25 cellular contexts compared by ENCODE assay signal in the genomic region with DNA sequence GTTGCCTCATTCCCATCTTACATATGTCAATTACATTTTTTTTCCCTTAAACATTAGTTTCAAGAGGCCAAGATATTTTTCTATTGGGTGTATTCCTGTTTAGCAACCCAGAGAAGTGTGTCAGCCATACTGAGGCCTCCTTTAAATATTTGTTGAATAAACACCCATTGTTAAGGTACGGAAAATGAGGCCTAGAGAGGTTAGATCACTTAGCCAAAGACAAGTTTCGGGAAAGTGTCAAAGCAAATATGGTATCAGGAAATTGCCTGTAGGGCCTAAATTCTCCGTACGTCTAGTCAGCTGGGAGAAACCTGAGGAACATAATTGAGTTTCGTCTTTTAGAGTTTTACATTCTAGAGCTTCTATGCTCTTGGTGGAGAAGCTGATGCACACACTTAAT.
"Had no signal": no experiment of that assay in that cellular context is flagged by ENCODE, and none has a peak within 500 bp of the region (broad histone marks: within the 10 kb centered on the region; RNA-seq: fewer than 3 reads in every experiment).

No MANE protein-coding gene starts in this region.

- H3K36me3 ChIP-seq: stomach, suprapubic skin, thoracic aorta, thyroid gland, tibial artery, tibial nerve, transverse colon, upper lobe of left lung, upper lobe of right lung, uterus, vagina had no signal

- H3K27me3 ChIP-seq: stomach, suprapubic skin, testis, thyroid gland, tibial artery, tibial nerve, transverse colon, upper lobe of left lung, upper lobe of right lung, uterus, vagina had no signal

- H3K27ac ChIP-seq: stomach, suprapubic skin, testis, thoracic aorta, thyroid gland, tibial artery, tibial nerve, transverse colon, upper lobe of left lung, upper lobe of right lung, uterus, vagina had no signal

- H3K9me3 ChIP-seq: testis, thoracic aorta, thyroid gland, tibial artery, tibial nerve, transverse colon, upper lobe of left lung, upper lobe of right lung, uterus, vagina had no signal

- ATAC-seq: stimulated activated effector memory CD8-positive, alpha-beta T cell treated with anti-CD3 and anti-CD28 coated beads, Interleukin-12 subunit alpha, Interleukin-12 subunit beta, amount 100 ng/mL, for 72 hours; stimulated activated memory B cell treated with anti-CD40 and anti-IgM and Interleukin-4, amounts not matched to agents 10 μg/mL and 1 μg/mL and 100 μg/mL, for 72 hours; stimulated activated naive B cell treated with anti-CD40 and anti-IgM and Interleukin-4, amounts not matched to agents 10 μg/mL and 1 μg/mL and 100 μg/mL, for 72 hours; stimulated activated naive CD8-positive, alpha-beta T cell treated with anti-CD3 and anti-CD28 coated beads, Interleukin-15, amount 100 ng/mL, for 72 hours; stimulated activated naive CD8-positive, alpha-beta T cell treated with anti-CD3 and anti-CD28 coated beads, Interleukin-15, Interleukin-2, amounts not matched to agents 100 U/mL and 50 U/mL, for 24 hours; upper lobe of right lung had no signal

- DNase-seq: stimulated activated CD4-positive, alpha-beta T cell treated with anti-CD3 and anti-CD28 coated beads, Interleukin-2, amount 100 ng/mL, for 48 hours; stimulated activated CD4-positive, alpha-beta T cell treated with anti-CD3 and anti-CD28 coated beads, Interleukin-4, amount 100 ng/mL, for 1 hour; stimulated activated CD4-positive, alpha-beta T cell treated with anti-CD3 and anti-CD28 coated beads, Interleukin-4, amount 100 ng/mL, for 24 hours; stimulated activated CD4-positive, alpha-beta T cell treated with anti-CD3 and anti-CD28 coated beads, Interleukin-4, amount 100 ng/mL, for 4 hours; stimulated activated CD8-positive, alpha-beta memory T cell treated with anti-CD3 and anti-CD28 coated beads, Interleukin-4, amount 100 ng/mL, for 48 hours; stimulated activated naive B cell treated with anti-CD40 and anti-IgM and Interleukin-4, amounts not matched to agents 10 μg/mL and 1 μg/mL and 100 μg/mL, for 72 hours; stimulated activated naive CD4-positive, alpha-beta T cell; stimulated activated naive CD4-positive, alpha-beta T cell treated with Interleukin-2 at 50 U/mL for 16 hours; stimulated activated naive CD8-positive, alpha-beta T cell treated with anti-CD3 and anti-CD28 coated beads, Interleukin-15, amount 100 ng/mL, for 72 hours; stimulated activated naive CD8-positive, alpha-beta T cell treated with anti-CD3 and anti-CD28 coated beads, Interleukin-15, Interleukin-2, amounts not matched to agents 100 U/mL and 50 U/mL, for 24 hours; stomach; substantia nigra; testis; thyroid gland; tibial artery; transverse colon; upper lobe of left lung; upper lobe of right lung; uterus had no signal

- H3K4me3 ChIP-seq: stomach, suprapubic skin, testis, thoracic aorta, thyroid gland, tibial artery, tibial nerve, transverse colon, upper lobe of left lung, upper lobe of right lung, uterus, vagina had no signal

- H3K4me1 ChIP-seq: stomach, suprapubic skin, testis, thyroid gland, tibial artery, tibial nerve, transverse colon, upper lobe of left lung, upper lobe of right lung, uterus, vagina had no signal
